Comparison of ENCODE assay signal across 8 cellular contexts in the genomic region with DNA sequence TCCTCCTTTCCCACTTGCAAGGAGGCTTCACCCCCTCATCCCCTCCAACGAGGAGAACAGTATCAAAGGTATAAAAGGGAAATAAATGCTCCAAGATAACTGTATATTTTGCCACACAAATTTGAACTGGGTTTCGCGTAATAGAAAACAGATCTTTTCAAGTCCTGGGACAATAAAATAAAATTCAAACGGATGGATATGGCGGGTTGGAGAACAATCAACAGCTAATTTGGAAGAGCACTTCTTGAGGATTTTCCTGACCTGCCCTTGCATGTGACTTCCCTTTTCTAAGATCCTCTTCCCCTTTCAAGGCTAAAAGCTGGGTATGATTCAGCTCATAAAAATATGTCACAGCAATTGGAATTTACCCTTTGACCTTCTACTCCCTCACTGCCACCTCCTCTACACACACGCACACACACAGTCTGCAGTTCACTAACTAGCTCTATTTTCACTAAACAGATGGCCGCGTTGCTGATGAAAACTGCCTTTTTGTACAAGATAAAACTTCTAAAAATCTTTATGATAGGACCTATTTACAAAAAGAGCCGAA.
DNase-seq lines count a peak whose midpoint lies in the region; ATAC-seq and TF ChIP-seq lines count a peak whose summit lies in the region.

No MANE protein-coding gene starts in this region.

- intact Hi-C loops in sigmoid colon (cut with DNase I): loop anchor here (5.0 kb wide), 2 partner anchors 388 to 1078 kb away; partner anchors contain the start of gene FIGN

- H3K4me1 ChIP-seq in HAP-1 (peaks cover 37% of the 10 kb centered on the region), right atrium auricular region (peaks cover 0 to 17% of the 10 kb centered on the region in 2 donors), sigmoid colon (peaks cover 0 to 13% (median 7%) of the 10 kb centered on the region in 4 donors)

- TF ChIP-seq POLR2A in sigmoid colon (IDR thresholded peaks at IDR 0.05): no peak

- peak overlapping the region; percentile 82 to 94 for H3K27ac ChIP-seq in right atrium auricular region
- peak overlapping the region; percentile 77 to 84 (median 82) for H3K27ac ChIP-seq in sigmoid colon

- no peaks in the 10 kb centered on the region for H3K9me3 ChIP-seq in HAP-1
- no peaks in the 10 kb centered on the region for H3K9me3 ChIP-seq in right atrium auricular region
- H3K9me3 ChIP-seq in sigmoid colon: no peaks in the 10 kb centered on the region

- DNase-seq in HAP-1 (ENCODE audit: low spot score in 2 of 2) (peak; percentile 42 to 44), SW 1271 (lab: John Stamatoyannopoulos, UW) (peak; percentile 2 to 51), right atrium auricular region (ENCODE audit: low spot score) (no peak), sigmoid colon (no peak)
- DNase-seq in activated T-cell treated with anti-CD3 and anti-CD28 coated beads, Interleukin-2, amount 50 U/mL, for 48 hours: no peak

- no peaks in the 10 kb centered on the region for H3K36me3 ChIP-seq in HAP-1 (replicated peaks)
- H3K36me3 ChIP-seq in right atrium auricular region: no peaks in the 10 kb centered on the region
- no peaks in the 10 kb centered on the region for H3K36me3 ChIP-seq in sigmoid colon

- no peak overlapping the region for H3K4me3 ChIP-seq in HAP-1
- H3K4me3 ChIP-seq in right atrium auricular region: peak overlapping the region; percentile 25 to 49
- H3K4me3 ChIP-seq in sigmoid colon: peak overlapping the region; percentile 35 to 55 (median 48)

- in situ Hi-C loops in HAP-1 (cut with MboI; ENCODE audit: low sequenced_read_pairs): no loop called here

- WGBS in sigmoid colon, 2 donors: 24 to 57% methylated on average over 9 of the region's 9 CpGs

- ATAC-seq in HG03139 (IDR thresholded peaks at IDR 0.05; ENCODE audit: unreplicated experiment): no peak
- ATAC-seq in GM21825 (IDR thresholded peaks at IDR 0.05; ENCODE audit: unreplicated experiment): no peak
- no peak for ATAC-seq in HG03342 (IDR thresholded peaks at IDR 0.05; ENCODE audit: unreplicated experiment)

- TF ChIP-seq EP300 in sigmoid colon (IDR thresholded peaks at IDR 0.05): no peak

- TF ChIP-seq CTCF in right atrium auricular region (IDR thresholded peaks at IDR 0.05) (no peak), sigmoid colon (IDR thresholded peaks at IDR 0.05) (no peak)

- H3K27me3 ChIP-seq in HAP-1 (ENCODE audit: low read depth) (no peaks in the 10 kb centered on the region), right atrium auricular region (no peaks in the 10 kb centered on the region), sigmoid colon (no peaks in the 10 kb centered on the region)

Comparison
In these comparisons a context has a peak if more than half of its experiments do, and no peak if none do; other contexts are left out.
1. DNase-seq: peak in HAP-1 (2 of 2) and SW 1271 (2 of 2); none in right atrium auricular region (single experiment), sigmoid colon (single experiment) and activated T-cell treated with anti-CD3 and anti-CD28 coated beads, Interleukin-2, amount 50 U/mL, for 48 hours (0 of 2).